8 cellular contexts compared by ENCODE assay signal in genomic region chr10:97914837-97915211, GRCh38.
DNase-seq lines count a peak whose midpoint lies in the region; ATAC-seq and TF ChIP-seq lines count a peak whose summit lies in the region.

No MANE protein-coding gene starts in this region.

- H3K18ac ChIP-seq in mesenchymal stem cell (ENCODE audit: low read depth in 1 of 2, low read length in 2 of 2): no peak overlapping the region

- no peak overlapping the region for H3K27ac ChIP-seq in effector memory CD4-positive, alpha-beta T cell (ENCODE audit: insufficient read depth, low read length, poor library complexity, severe bottlenecking)
- H3K27ac ChIP-seq in mesenchymal stem cell (ENCODE audit: low read length, poor library complexity, severe bottlenecking): no peak overlapping the region

- no peaks in the 10 kb centered on the region for H3K4me1 ChIP-seq in effector memory CD4-positive, alpha-beta T cell (ENCODE audit: control insufficient read depth, insufficient read depth, low read length, poor library complexity, severe bottlenecking)
- peaks cover 3% of the 10 kb centered on the region for H3K4me1 ChIP-seq in mesenchymal stem cell (ENCODE audit: control insufficient read depth, insufficient read depth, low read depth, low read length)

- H2BK15ac ChIP-seq in mesenchymal stem cell (ENCODE audit: low read depth, poor library complexity, severe bottlenecking): no peak overlapping the region

- H3K27me3 ChIP-seq in effector memory CD4-positive, alpha-beta T cell (replicated peaks; ENCODE audit: control insufficient read depth, insufficient read depth, low read length, poor library complexity, severe bottlenecking): no peaks in the 10 kb centered on the region
- peaks cover 73 to 92% of the 10 kb centered on the region in 2 experiments for H3K27me3 ChIP-seq in mesenchymal stem cell (ENCODE audit: control insufficient read depth in 1 of 2, insufficient read depth in 1 of 2, low read length in 2 of 2)

- no peak overlapping the region for H2AFZ ChIP-seq in mesenchymal stem cell (ENCODE audit: low read depth, low read length)

- H3K4me3 ChIP-seq in GM12875 (ENCODE audit: low read depth, low read length) (no peak overlapping the region), mesenchymal stem cell (ENCODE audit: insufficient read depth in 1 of 2, low read depth in 1 of 2, low read length in 2 of 2) (no peak overlapping the region)
- H3K4me3 ChIP-seq in effector memory CD4-positive, alpha-beta T cell (ENCODE audit: insufficient read depth, low read depth, low read length, poor library complexity, severe bottlenecking): no peak overlapping the region

- no peak for TF ChIP-seq POLR2A in GM18505 (IDR thresholded peaks at IDR 0.05; ENCODE audit: borderline replicate concordance, extremely low read depth, insufficient read depth, insufficient read length)

- H4K8ac ChIP-seq in mesenchymal stem cell (ENCODE audit: low read length): no peak overlapping the region

- no peaks in the 10 kb centered on the region for H3K36me3 ChIP-seq in effector memory CD4-positive, alpha-beta T cell (ENCODE audit: control insufficient read depth, insufficient read depth, low read length)
- H3K36me3 ChIP-seq in mesenchymal stem cell (ENCODE audit: control insufficient read depth in 1 of 2, insufficient read depth in 2 of 2, low read depth in 1 of 2, low read length in 2 of 2): no peaks in the 10 kb centered on the region

- H3K23ac ChIP-seq in mesenchymal stem cell (ENCODE audit: low read length in 2 of 2): no peak overlapping the region

- no peaks in the 10 kb centered on the region for H3K79me1 ChIP-seq in mesenchymal stem cell (replicated peaks; ENCODE audit: low read length, poor library complexity, severe bottlenecking)

- no peaks in the 10 kb centered on the region for H3K9me3 ChIP-seq in effector memory CD4-positive, alpha-beta T cell (ENCODE audit: control insufficient read depth, low read length)
- no peaks in the 10 kb centered on the region for H3K9me3 ChIP-seq in mesenchymal stem cell (ENCODE audit: control insufficient read depth, low read length)

- ATAC-seq in HG03342 (IDR thresholded peaks at IDR 0.05; ENCODE audit: unreplicated experiment) (peak; percentile 76), GM18505 (IDR thresholded peaks at IDR 0.05; ENCODE audit: unreplicated experiment) (no peak)

- no peak overlapping the region for H2BK120ac ChIP-seq in mesenchymal stem cell (ENCODE audit: low read depth, low read length)

- H4K91ac ChIP-seq in mesenchymal stem cell (ENCODE audit: low read length): no peak overlapping the region

- H2BK5ac ChIP-seq in mesenchymal stem cell (ENCODE audit: low read depth, low read length, poor library complexity, severe bottlenecking): no peak overlapping the region

- no peak overlapping the region for H3K4me2 ChIP-seq in mesenchymal stem cell (ENCODE audit: low read length, poor library complexity, severe bottlenecking)

- peak; percentile 78 for DNase-seq in NCI-H82 (lab: John Stamatoyannopoulos, UW)
- peak; percentile 91 for DNase-seq in activated CD8-positive, alpha-beta memory T cell treated with anti-CD3 and anti-CD28 coated beads for 24 hours
- peak; percentile 20 to 52 (median 35) for DNase-seq in effector memory CD4-positive, alpha-beta T cell
- DNase-seq in mesenchymal stem cell: peak; percentile 53
- peak; percentile 57 to 63 for DNase-seq in stimulated activated CD8-positive, alpha-beta memory T cell treated with anti-CD3 and anti-CD28 coated beads, Interleukin-15, amount 100 ng/mL, for 48 hours (ENCODE audit: low read depth in 2 of 2)

- no peak overlapping the region for H3K14ac ChIP-seq in mesenchymal stem cell (ENCODE audit: low read length in 2 of 2)

- peak; percentile 88 for TF ChIP-seq CTCF in GM12875 (IDR thresholded peaks at IDR 0.05; ENCODE audit: borderline replicate concordance, insufficient read depth, low read depth, low read length)

- H2BK12ac ChIP-seq in mesenchymal stem cell (ENCODE audit: low read length in 2 of 2): no peak overlapping the region

- H3K9ac ChIP-seq in mesenchymal stem cell (ENCODE audit: low read length): no peak overlapping the region

- WGBS in mesenchymal stem cell: 7% methylated on average over 11 of the region's 11 CpGs

- no peak overlapping the region for H3K4ac ChIP-seq in mesenchymal stem cell (ENCODE audit: low read depth in 1 of 2, low read length in 2 of 2)

- H2AK5ac ChIP-seq in mesenchymal stem cell (ENCODE audit: low read length, severe bottlenecking): no peak overlapping the region

Comparison
In these comparisons a context has a peak if more than half of its experiments do, and no peak if none do; other contexts are left out.
1. DNase-seq: peak in every context shown above with its lines; median percentile 91 in activated CD8-positive, alpha-beta memory T cell treated with anti-CD3 and anti-CD28 coated beads for 24 hours; 78 in NCI-H82; 60 in stimulated activated CD8-positive, alpha-beta memory T cell treated with anti-CD3 and anti-CD28 coated beads, Interleukin-15, amount 100 ng/mL, for 48 hours; 53 in mesenchymal stem cell; 35 in effector memory CD4-positive, alpha-beta T cell.